14 cellular contexts compared by ENCODE assay signal in genomic region chr13:37068962-37069361, GRCh38. TPM values are rescaled to one million over a fixed set of nuclear protein-coding genes. Genes with fewer than 3 reads are reported as not detected.
DNase-seq lines count a peak whose midpoint lies in the region; ATAC-seq, FAIRE-seq and TF ChIP-seq lines count a peak whose summit lies in the region.
"Had no signal": no experiment of that assay in that cellular context is flagged by ENCODE, and none has a peak within 500 bp of the region (broad histone marks: within the 10 kb centered on the region; RNA-seq: fewer than 3 reads in every experiment).

No MANE protein-coding gene starts in this region.

- H3K4me1 ChIP-seq in upper lobe of left lung = no peaks in the 10 kb centered on the region

- H3K27me3 ChIP-seq in upper lobe of left lung = no peaks in the 10 kb centered on the region

- no peaks in the 10 kb centered on the region for H3K9me3 ChIP-seq in upper lobe of left lung

- no peaks in the 10 kb centered on the region for H3K36me3 ChIP-seq in upper lobe of left lung

- TF ChIP-seq POLR2A in upper lobe of left lung (IDR thresholded peaks at IDR 0.05) = no peak

- H3K4me3 ChIP-seq in fibroblast of pulmonary artery (replicated peaks; ENCODE audit: low read depth, low read length) (no peak overlapping the region), upper lobe of left lung (no peak overlapping the region)

- peak; percentile 86 for FAIRE-seq in A204.1 (lab: Jason Lieb, UNC)
- FAIRE-seq in RCC 7860 (lab: Jason Lieb, UNC) = no peak
- FAIRE-seq: bronchial epithelial cell, GM19239 had no signal

- DNase-seq in RCC 7860 (ENCODE audit: low spot score) (peak; percentile 8), fibroblast of pulmonary artery (ENCODE audit: low read depth) (peak; percentile 45), NCI-H2081 (lab: John Stamatoyannopoulos, UW) (no peak), upper lobe of left lung (no peak), activated gamma-delta T cell treated with Interleukin-2 at 50 U/mL for 16 hours (no peak)
- DNase-seq: activated CD8-positive, alpha-beta memory T cell treated with anti-CD3 and anti-CD28 coated beads for 24 hours; Calu3; nephron progenitor cell had no signal

- ATAC-seq in upper lobe of left lung (ENCODE audit: low FRiP score in 2 of 2) (no peak), GM21619 (IDR thresholded peaks at IDR 0.05; ENCODE audit: unreplicated experiment) (no peak)

- peak; percentile 8 for TF ChIP-seq CTCF in GM12873 (IDR thresholded peaks at IDR 0.05; ENCODE audit: insufficient read depth, low read depth, low read length, missing control alignments)
- TF ChIP-seq CTCF in fibroblast of pulmonary artery (IDR thresholded peaks at IDR 0.05; ENCODE audit: low read length, missing control alignments) = peak; percentile 34
- TF ChIP-seq CTCF in upper lobe of left lung (IDR thresholded peaks at IDR 0.05) = no peak

- H3K27ac ChIP-seq in upper lobe of left lung = no peak overlapping the region

- TF ChIP-seq EP300 in upper lobe of left lung (IDR thresholded peaks at IDR 0.05) = no peak

RNA-seq across cellular contexts. Expression of gene SUPT20H, which starts 9.5 kb away (rescaled TPM):
- 10 to 100 TPM; 31.7 to 82.7 (median 44.0) TPM for total RNA-seq in upper lobe of left lung

RNA-seq across cellular contexts. Expression of gene CSNK1A1L, which starts 36.5 kb away (rescaled TPM):
- not detected for total RNA-seq in upper lobe of left lung
- total RNA-seq: bronchial epithelial cell, Calu3, RPMI7951 had no signal

Comparison
In these comparisons a context has a peak if more than half of its experiments do, and no peak if none do; other contexts are left out.
1. CTCF ChIP-seq: peak in GM12873 (single experiment) and fibroblast of pulmonary artery (single experiment); none in upper lobe of left lung (0 of 6).
2. DNase-seq: peak in RCC 7860 (single experiment) and fibroblast of pulmonary artery (single experiment); none in NCI-H2081 (0 of 2), upper lobe of left lung (0 of 2) and activated gamma-delta T cell treated with Interleukin-2 at 50 U/mL for 16 hours (single experiment).